8 cellular contexts compared by ENCODE assay signal in genomic region chr18:32093523-32093922, GRCh38. TPM values are rescaled to one million over a fixed set of nuclear protein-coding genes. Genes with fewer than 3 reads are reported as not detected.
DNase-seq lines count a peak whose midpoint lies in the region; ATAC-seq and TF ChIP-seq lines count a peak whose summit lies in the region.

No MANE protein-coding gene starts in this region.

- H3K36me3 ChIP-seq in HUES48 (ENCODE audit: control insufficient read depth, insufficient read depth, low read length) (peaks cover 28% of the 10 kb centered on the region), liver (ENCODE audit: control insufficient read depth in 4 of 4, insufficient read depth in 3 of 4, low read depth in 1 of 4, low read length in 3 of 4) (peaks cover 0 to 4% (median 0%) of the 10 kb centered on the region in 4 donors), upper lobe of left lung (no peaks in the 10 kb centered on the region)

- H3K4me3 ChIP-seq in HUES48 (ENCODE audit: low read depth, low read length) (peak overlapping the region; percentile 90), liver (ENCODE audit: low read depth in 1 of 3, low read length in 3 of 3) (peak overlapping the region; percentile 76 to 96 (median 89)), upper lobe of left lung (peak overlapping the region; percentile 62 to 97 (median 95))

- H3K27me3 ChIP-seq in HUES48 (ENCODE audit: control insufficient read depth, insufficient read depth, low read length) (no peaks in the 10 kb centered on the region), liver (ENCODE audit: control insufficient read depth in 4 of 4, insufficient read depth in 4 of 4, low read length in 3 of 4) (no peaks in the 10 kb centered on the region), upper lobe of left lung (no peaks in the 10 kb centered on the region)

- DNase-seq in ELR (ENCODE audit: low read depth), result peak; percentile 30
- DNase-seq in amniotic stem cell (lab: John Stamatoyannopoulos, UW), result peak; percentile 5
- DNase-seq in upper lobe of left lung, result no peak
- DNase-seq in KG1 (lab: John Stamatoyannopoulos, UW), result no peak
- DNase-seq in iPS-NIHi11 (ENCODE audit: low spot score), result no peak
- DNase-seq in NCI-H2029 (lab: John Stamatoyannopoulos, UW), result no peak

- WGBS in liver, result 6% methylated on average over 7 of the region's 7 CpGs
- WGBS in upper lobe of left lung, 2 donors, result 8 to 9% methylated on average over 7 of the region's 7 CpGs

- H3K9ac ChIP-seq in HUES48 (ENCODE audit: low read depth, low read length) (peak overlapping the region; percentile 94), liver (ENCODE audit: low read depth in 1 of 2, low read length in 2 of 2) (peak overlapping the region; percentile 34 to 74)

- H3K4me1 ChIP-seq in HUES48 (ENCODE audit: control insufficient read depth, insufficient read depth, low read length) (peaks cover 15% of the 10 kb centered on the region), liver (ENCODE audit: control insufficient read depth in 4 of 4, insufficient read depth in 4 of 4, low read length in 3 of 4) (peaks cover 7 to 45% (median 34%) of the 10 kb centered on the region in 4 donors), upper lobe of left lung (peaks cover 23 to 30% (median 25%) of the 10 kb centered on the region in 4 donors)

- TF ChIP-seq CTCF in liver (IDR thresholded peaks at IDR 0.05; ENCODE audit: low read depth, low read length, missing input control) (no peak), upper lobe of left lung (IDR thresholded peaks at IDR 0.05) (no peak)

- no peak for TF ChIP-seq EP300 in upper lobe of left lung (IDR thresholded peaks at IDR 0.05)

- H3K27ac ChIP-seq in HUES48 (ENCODE audit: low read depth, low read length) (peak overlapping the region; percentile 89), liver (ENCODE audit: low read depth in 1 of 2, low read length in 2 of 2) (peak overlapping the region; percentile 98 to 99), upper lobe of left lung (peak overlapping the region; percentile 96 to 100 (median 100))

- H3K9me3 ChIP-seq in HUES48 (ENCODE audit: control insufficient read depth, insufficient read depth, low read length) (no peaks in the 10 kb centered on the region), liver (ENCODE audit: control insufficient read depth in 4 of 4, low read length in 3 of 4) (no peaks in the 10 kb centered on the region), upper lobe of left lung (no peaks in the 10 kb centered on the region)

- TF ChIP-seq RAD21 in liver (IDR thresholded peaks at IDR 0.05), result no peak

- TF ChIP-seq POLR2A in upper lobe of left lung (IDR thresholded peaks at IDR 0.05), result no peak

- ATAC-seq in upper lobe of left lung (ENCODE audit: low FRiP score in 2 of 2), result no peak

TF ChIP-seq in liver, 16 proteins besides CTCF, POLR2A, EP300 and RAD21:
- no peak for TF ChIP-seq MAX (IDR thresholded peaks at IDR 0.05)
- no peak for TF ChIP-seq JUND (IDR thresholded peaks at IDR 0.05)
- TF ChIP-seq FOXA1 (IDR thresholded peaks at IDR 0.05), result no peak
- TF ChIP-seq HNF4A (conservative IDR thresholded peaks at IDR 0.05), result peak in 1 of 2 donors; percentile 9
- TF ChIP-seq NR2F2 (IDR thresholded peaks at IDR 0.05), result no peak
- no peak for TF ChIP-seq ATF3 (IDR thresholded peaks at IDR 0.05)
- no peak for TF ChIP-seq YY1 (IDR thresholded peaks at IDR 0.05)
TF ChIP-seq in liver: peak in this region for 1.

RNA-seq across cellular contexts. Expression of gene RNF138, which starts 1.8 kb away (rescaled TPM):
- total RNA-seq in liver, result 10 to 100 TPM; 13.0 to 24.7 TPM
- polyA plus RNA-seq in liver, result 10 to 100 TPM in 1 of 2 donors, 1 to 10 TPM in 1; 6.9 to 11.7 TPM
- total RNA-seq in upper lobe of left lung, result 10 to 100 TPM; 17.8 to 34.5 (median 25.5) TPM

Comparison
In these comparisons a context has a peak if more than half of its experiments do, and no peak if none do; other contexts are left out.
1. DNase-seq: peak in ELR (single experiment) and amniotic stem cell (single experiment); none in upper lobe of left lung (0 of 2), KG1 (single experiment), iPS-NIHi11 (single experiment) and NCI-H2029 (single experiment).
2. Peak in every context shown above with its lines, with median percentiles within 50 percentile points of each other: H3K27ac ChIP-seq and H3K4me3 ChIP-seq.